Comparison of ENCODE assay signal across 11 cellular contexts in genomic region chr15:87619161-87619960, GRCh38.
DNase-seq lines count a peak whose midpoint lies in the region; ATAC-seq, FAIRE-seq and TF ChIP-seq lines count a peak whose summit lies in the region.
"Had no signal": no experiment of that assay in that cellular context is flagged by ENCODE, and none has a peak within 500 bp of the region (broad histone marks: within the 10 kb centered on the region; RNA-seq: fewer than 3 reads in every experiment).

No MANE protein-coding gene starts in this region.

- H3K9me3 Mint-ChIP-seq in naive thymus-derived CD4-positive, alpha-beta T cell, result peaks cover 0 to 12% (median 7%) of the 10 kb centered on the region in 11 donors
- H3K9me3 Mint-ChIP-seq in naive thymus-derived CD8-positive, alpha-beta T cell, result peaks cover 2 to 26% (median 6%) of the 10 kb centered on the region in 9 donors
- no peaks in the 10 kb centered on the region for H3K9me3 Mint-ChIP-seq in activated CD4-positive, alpha-beta T cell treated with anti-CD3 and anti-CD28 coated beads, Interleukin-2, amount 10 ng/mL, durations not matched to agents 7 days and 5 days

- H3K9ac ChIP-seq in endothelial cell of umbilical vein (replicated peaks; ENCODE audit: extremely low read depth, insufficient read depth, low read length), result peak overlapping the region; percentile 42

- no peaks in the 10 kb centered on the region for H4K20me1 ChIP-seq in endothelial cell of umbilical vein (replicated peaks; ENCODE audit: control insufficient read depth, extremely low read depth, insufficient read depth, low read length)

- H3K36me3 ChIP-seq in BJ (ENCODE audit: control insufficient read depth, insufficient read depth, low read length) (no peaks in the 10 kb centered on the region), endothelial cell of umbilical vein (ENCODE audit: control insufficient read depth in 2 of 2, extremely low read depth in 1 of 2, insufficient read depth in 2 of 2, low read length in 2 of 2) (no peaks in the 10 kb centered on the region)
- no peaks in the 10 kb centered on the region for H3K36me3 ChIP-seq in naive thymus-derived CD4-positive, alpha-beta T cell (ENCODE audit: control insufficient read depth in 2 of 3, insufficient read depth in 3 of 3, low read length in 3 of 3)
- H3K36me3 ChIP-seq: neutrophil had no signal

- H3K79me2 ChIP-seq in endothelial cell of umbilical vein (ENCODE audit: control insufficient read depth, insufficient read depth, low read length), result no peaks in the 10 kb centered on the region

- no peaks in the 10 kb centered on the region for H3K9me1 ChIP-seq in endothelial cell of umbilical vein (replicated peaks; ENCODE audit: control insufficient read depth, extremely low read depth, insufficient read depth, low read length)

- H3K27ac Mint-ChIP-seq in naive thymus-derived CD4-positive, alpha-beta T cell, result no peak overlapping the region
- H3K27ac Mint-ChIP-seq in naive thymus-derived CD8-positive, alpha-beta T cell, result no peak overlapping the region
- no peak overlapping the region for H3K27ac Mint-ChIP-seq in activated CD4-positive, alpha-beta T cell treated with anti-CD3 and anti-CD28 coated beads, Interleukin-2, amount 10 ng/mL, durations not matched to agents 7 days and 5 days
- H3K27ac Mint-ChIP-seq: activated naive CD4-positive, alpha-beta T cell treated with anti-CD3 and anti-CD28 coated beads for 36 hours had no signal

- dilution Hi-C loops in endothelial cell of umbilical vein (cut with MboI; ENCODE audit: extremely low pct_ligation_motif_present, low sequenced_read_pairs), result no loop called here

- peaks cover 11% of the 10 kb centered on the region for H3K4me1 ChIP-seq in endothelial cell of umbilical vein (ENCODE audit: control insufficient read depth, extremely low read depth, insufficient read depth, low read length)
- H3K4me1 ChIP-seq in naive thymus-derived CD4-positive, alpha-beta T cell (ENCODE audit: control insufficient read depth in 2 of 2, insufficient read depth in 2 of 2, low read length in 2 of 2), result no peaks in the 10 kb centered on the region

- peaks cover 0 to 4% (median 0%) of the 10 kb centered on the region in 5 donors for H3K36me3 Mint-ChIP-seq in naive thymus-derived CD4-positive, alpha-beta T cell
- H3K36me3 Mint-ChIP-seq in naive thymus-derived CD8-positive, alpha-beta T cell, result peaks cover 0 to 13% (median 0%) of the 10 kb centered on the region in 3 donors
- H3K36me3 Mint-ChIP-seq in activated CD4-positive, alpha-beta T cell treated with anti-CD3 and anti-CD28 coated beads, Interleukin-2, amount 10 ng/mL, durations not matched to agents 7 days and 5 days (ENCODE audit: low read depth), result no peaks in the 10 kb centered on the region

- POLR2A ChIA-PET in BJ (lab: Charles Lee), result interaction anchor here (0.8 kb wide), 1 partner anchor 256 kb away, joined by 14 read pairs; no protein-coding TSS in a partner anchor
- POLR2A ChIA-PET in endothelial cell of umbilical vein (lab: Charles Lee), result no interaction called here
- POLR2A ChIA-PET in naive thymus-derived CD4-positive, alpha-beta T cell (lab: Charles Lee), result interaction anchor here (0.6 kb wide), 1 partner anchor 13 kb away, joined by 5 read pairs; no protein-coding TSS in a partner anchor
- POLR2A ChIA-PET in naive thymus-derived CD8-positive, alpha-beta T cell (lab: Charles Lee), result no interaction called here
- POLR2A ChIA-PET in activated CD4-positive, alpha-beta T cell treated with anti-CD3 and anti-CD28 coated beads, Interleukin-2, amount 10 ng/mL, durations not matched to agents 7 days and 5 days (lab: Charles Lee), result no interaction called here

- peak overlapping the region; percentile 64 for H3K4me2 ChIP-seq in endothelial cell of umbilical vein (ENCODE audit: insufficient read depth, low read length)

- TF ChIP-seq CTCF in BJ (IDR thresholded peaks at IDR 0.05; ENCODE audit: insufficient read depth, low read depth, low read length), result no peak
- TF ChIP-seq CTCF in endothelial cell of umbilical vein (IDR thresholded peaks at IDR 0.05; ENCODE audit: extremely low read depth in 1 of 2, insufficient read depth in 1 of 2, low read depth in 1 of 2, low read length in 2 of 2), result no peak

- H3K27me3 ChIP-seq in BJ (ENCODE audit: control insufficient read depth, insufficient read depth, low read length) (no peaks in the 10 kb centered on the region), endothelial cell of umbilical vein (ENCODE audit: control insufficient read depth in 2 of 2, insufficient read depth in 2 of 2, low read length in 2 of 2) (no peaks in the 10 kb centered on the region)
- no peaks in the 10 kb centered on the region for H3K27me3 ChIP-seq in naive thymus-derived CD4-positive, alpha-beta T cell (ENCODE audit: control insufficient read depth in 2 of 2, insufficient read depth in 2 of 2, low read length in 2 of 2)

- no TSS peak for BruUV-seq in endothelial cell of umbilical vein (replicated peaks; lab: Mats Ljungman, UMichigan)

- H3K4me1 Mint-ChIP-seq in naive thymus-derived CD4-positive, alpha-beta T cell, result peaks cover 0 to 11% (median 6%) of the 10 kb centered on the region in 7 donors
- peaks cover 0 to 4% (median 1%) of the 10 kb centered on the region in 4 donors for H3K4me1 Mint-ChIP-seq in naive thymus-derived CD8-positive, alpha-beta T cell
- H3K4me1 Mint-ChIP-seq in activated CD4-positive, alpha-beta T cell treated with anti-CD3 and anti-CD28 coated beads, Interleukin-2, amount 10 ng/mL, durations not matched to agents 7 days and 5 days, result peaks cover 2% of the 10 kb centered on the region

- no peak overlapping the region for H3K4me3 ChIP-seq in BJ (ENCODE audit: low read depth, low read length)
- H3K4me3 ChIP-seq in endothelial cell of umbilical vein (replicated peaks in 1 of 3; ENCODE audit: insufficient read depth in 1 of 3, low read depth in 1 of 3, low read length in 3 of 3), result no peak overlapping the region
- H3K4me3 ChIP-seq in naive thymus-derived CD4-positive, alpha-beta T cell (ENCODE audit: low read length), result no peak overlapping the region

- peak; percentile 14 for ATAC-seq in naive thymus-derived CD4-positive, alpha-beta T cell
- no peak for ATAC-seq in naive thymus-derived CD8-positive, alpha-beta T cell

- H3K9me3 ChIP-seq in endothelial cell of umbilical vein (replicated peaks; ENCODE audit: control insufficient read depth, insufficient read depth, low read length), result no peaks in the 10 kb centered on the region
- H3K9me3 ChIP-seq in naive thymus-derived CD4-positive, alpha-beta T cell (ENCODE audit: control insufficient read depth in 2 of 3, low read length in 3 of 3), result no peaks in the 10 kb centered on the region
- H3K9me3 ChIP-seq: neutrophil had no signal

- peak overlapping the region; percentile 63 for H3K27ac ChIP-seq in endothelial cell of umbilical vein (ENCODE audit: insufficient read depth, low read depth, low read length)
- H3K27ac ChIP-seq in naive thymus-derived CD4-positive, alpha-beta T cell (ENCODE audit: low read depth, low read length), result no peak overlapping the region
- H3K27ac ChIP-seq: neutrophil, VCaP had no signal

- H3K4me3 Mint-ChIP-seq in naive thymus-derived CD4-positive, alpha-beta T cell, result no peak overlapping the region
- H3K4me3 Mint-ChIP-seq in naive thymus-derived CD8-positive, alpha-beta T cell, result no peak overlapping the region
- no peak overlapping the region for H3K4me3 Mint-ChIP-seq in activated CD4-positive, alpha-beta T cell treated with anti-CD3 and anti-CD28 coated beads, Interleukin-2, amount 10 ng/mL, durations not matched to agents 7 days and 5 days
- H3K4me3 Mint-ChIP-seq: activated naive CD4-positive, alpha-beta T cell treated with anti-CD3 and anti-CD28 coated beads for 36 hours had no signal

- CTCF ChIA-PET in BJ (lab: Yijun Ruan, JAX), result interaction anchor here (1.0 to 1.1 kb wide), 2 partner anchors 8 to 10 kb away, joined by 3 read pairs; no protein-coding TSS in a partner anchor
- CTCF ChIA-PET in endothelial cell of umbilical vein (lab: Charles Lee), result interaction anchor here (1.0 to 1.8 kb wide), 3 partner anchors 9 to 135 kb away, joined by 3 to 12 read pairs (median 5); no protein-coding TSS in a partner anchor
- CTCF ChIA-PET in naive thymus-derived CD4-positive, alpha-beta T cell (lab: Charles Lee), result interaction anchor here (0.5 kb wide), 1 partner anchor 99 kb away, joined by 3 read pairs; no protein-coding TSS in a partner anchor
- CTCF ChIA-PET in activated CD4-positive, alpha-beta T cell treated with anti-CD3 and anti-CD28 coated beads, Interleukin-2, amount 10 ng/mL, durations not matched to agents 7 days and 5 days (lab: Charles Lee), result interaction anchor here (1.2 kb wide), 1 partner anchor 33 kb away, joined by 3 read pairs; no protein-coding TSS in a partner anchor

- TF ChIP-seq POLR2A in endothelial cell of umbilical vein (IDR thresholded peaks at IDR 0.05; ENCODE audit: low read depth, low read length), result no peak

- H3K27me3 Mint-ChIP-seq in naive thymus-derived CD4-positive, alpha-beta T cell, result peaks cover 0 to 6% (median 0%) of the 10 kb centered on the region in 5 donors
- peaks cover 2 to 12% (median 4%) of the 10 kb centered on the region in 5 donors for H3K27me3 Mint-ChIP-seq in naive thymus-derived CD8-positive, alpha-beta T cell
- peaks cover 3% of the 10 kb centered on the region for H3K27me3 Mint-ChIP-seq in activated CD4-positive, alpha-beta T cell treated with anti-CD3 and anti-CD28 coated beads, Interleukin-2, amount 10 ng/mL, durations not matched to agents 7 days and 5 days

- DNase-seq in BJ (ENCODE audit: low read depth) (peak; percentile 75), NCI-H460 (ENCODE audit: extremely low read depth, low read depth) (peak; percentile 42), endothelial cell of umbilical vein (ENCODE audit: low read depth, low spot score) (peak; percentile 73)
- no peak for DNase-seq in naive thymus-derived CD4-positive, alpha-beta T cell
- no peak for DNase-seq in naive thymus-derived CD8-positive, alpha-beta T cell
- no peak for DNase-seq in activated effector memory CD4-positive, alpha-beta T cell treated with Interleukin-2 at 50 U/mL for 16 hours
- DNase-seq in activated CD8-positive, alpha-beta memory T cell treated with anti-CD3 and anti-CD28 coated beads, Interleukin-2, amount 50 U/mL, for 4 hours, result no peak
- DNase-seq in activated CD4-positive, alpha-beta T cell treated with anti-CD3 and anti-CD28 coated beads, Interleukin-2, amount 10 ng/mL, durations not matched to agents 7 days and 5 days, result no peak
- DNase-seq: activated naive CD4-positive, alpha-beta T cell treated with anti-CD3 and anti-CD28 coated beads for 36 hours had no signal

- H2AFZ ChIP-seq in endothelial cell of umbilical vein (ENCODE audit: low read depth, low read length), result no peak overlapping the region

- intact Hi-C loops in endothelial cell of umbilical vein (cut with micrococcal nuclease), result loop anchor here (1.0 to 10.0 kb wide), 3 partner anchors 9 to 625 kb away; no protein-coding TSS in a partner anchor
- intact Hi-C loops in naive thymus-derived CD4-positive, alpha-beta T cell (cut with micrococcal nuclease), result no loop called here

- no peak for FAIRE-seq in endothelial cell of umbilical vein (lab: Jason Lieb, UNC)

TF ChIP-seq in endothelial cell of umbilical vein, 7 proteins besides CTCF, POLR2A, EP300 and RAD21:
- TF ChIP-seq JUN (IDR thresholded peaks at IDR 0.05; ENCODE audit: borderline replicate concordance, insufficient read depth, insufficient read length, low read depth) (peak; percentile 23), POLR2AphosphoS5 (IDR thresholded peaks at IDR 0.05; ENCODE audit: insufficient read depth, low read depth, low read length) (no peak), GATA2 (IDR thresholded peaks at IDR 0.05; ENCODE audit: insufficient read depth, insufficient read length, low read depth, low read length) (peak; percentile 74)

Comparison
In these comparisons a context has a peak if more than half of its experiments do, and no peak if none do; other contexts are left out.
1. DNase-seq: peak in BJ (single experiment), NCI-H460 (single experiment) and endothelial cell of umbilical vein (single experiment); none in naive thymus-derived CD4-positive, alpha-beta T cell (0 of 9), naive thymus-derived CD8-positive, alpha-beta T cell (0 of 10), activated effector memory CD4-positive, alpha-beta T cell treated with Interleukin-2 at 50 U/mL for 16 hours (single experiment), activated CD8-positive, alpha-beta memory T cell treated with anti-CD3 and anti-CD28 coated beads, Interleukin-2, amount 50 U/mL, for 4 hours (single experiment) and activated CD4-positive, alpha-beta T cell treated with anti-CD3 and anti-CD28 coated beads, Interleukin-2, amount 10 ng/mL, durations not matched to agents 7 days and 5 days (single experiment).
2. POLR2A ChIA-PET loops: an anchor here in BJ (0.8 kb wide) and naive thymus-derived CD4-positive, alpha-beta T cell (0.6 kb wide); none called in endothelial cell of umbilical vein, naive thymus-derived CD8-positive, alpha-beta T cell and activated CD4-positive, alpha-beta T cell treated with anti-CD3 and anti-CD28 coated beads, Interleukin-2, amount 10 ng/mL, durations not matched to agents 7 days and 5 days.